In the genomic region with DNA sequence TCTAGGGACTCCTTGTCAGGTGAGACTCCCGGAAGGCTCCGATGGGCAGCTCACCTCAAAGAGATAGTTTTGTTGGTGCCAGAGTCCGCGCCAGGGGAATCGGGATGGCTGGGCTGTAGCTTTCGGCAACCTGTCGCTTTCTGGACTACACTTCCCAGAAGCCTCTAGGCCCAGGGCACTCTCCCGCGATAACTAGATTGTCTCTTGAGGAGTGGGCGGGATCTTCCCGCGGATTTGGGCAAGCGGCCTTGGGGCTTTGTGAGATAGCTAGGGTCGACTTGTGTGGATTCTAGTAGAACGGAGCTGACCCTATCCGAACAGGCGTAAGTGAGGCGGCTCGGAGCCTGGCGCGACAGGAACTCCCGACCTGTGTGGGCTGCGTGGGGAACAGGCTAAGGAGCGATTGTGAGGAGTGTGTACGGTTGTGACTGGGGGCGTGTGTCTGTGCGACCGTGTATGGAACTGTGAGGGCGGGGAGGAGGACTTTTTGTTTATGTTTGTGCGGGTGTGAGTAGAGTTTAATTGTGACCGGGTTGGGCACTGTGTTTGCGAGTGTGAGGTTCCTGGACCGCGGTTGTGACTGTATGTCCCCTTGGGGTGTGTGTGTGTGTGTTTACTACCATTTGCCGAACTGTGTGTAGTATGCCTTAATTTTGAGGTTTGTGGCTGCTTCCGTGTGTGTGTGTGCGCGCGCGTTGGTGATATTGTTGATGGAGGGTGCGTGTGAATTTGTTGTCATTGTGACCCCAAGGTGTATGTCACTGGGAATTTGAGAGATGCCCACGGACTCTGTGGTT, we compare ENCODE assay signal across 9 cellular contexts. TPM values are rescaled to one million over a fixed set of nuclear protein-coding genes. Genes with fewer than 3 reads are reported as not detected.
A peak's percentile ranks its signal among the peaks of the same experiment; 100 is the strongest.
DNase-seq lines count a peak whose midpoint lies in the region; ATAC-seq and TF ChIP-seq lines count a peak whose summit lies in the region.
"Had no signal": no experiment of that assay in that cellular context is flagged by ENCODE, and none has a peak within 500 bp of the region (broad histone marks: within the 10 kb centered on the region; RNA-seq: fewer than 3 reads in every experiment).

A gene (plus strand): TSS at position 231 of the 797 bp plus-strand sequence. CDS start 25,955 bp downstream, outside the sequence.

- H3K9me3 ChIP-seq in lower lobe of right lung, result peaks cover 20% of the 10 kb centered on the region

- peak within 1 kb of the TSS; percentile 98 for H3K4me3 ChIP-seq in lower lobe of right lung

- H3K4me3 Mint-ChIP-seq in activated CD8-positive, alpha-beta T cell treated with anti-CD3 and anti-CD28 coated beads, Interleukin-2, amount 10 ng/mL, durations not matched to agents 7 days and 5 days, result no peak within 1 kb of the TSS
- H3K4me3 Mint-ChIP-seq: T-helper 1 cell treated with Interleukin-12 subunit alpha and Interleukin-12 subunit beta and Interleukin-4 antibody, amounts not matched to agents 30 μg/mL and 1 μg/mL, for 36 hours had no signal

- no peaks in the 10 kb centered on the region for H3K27me3 ChIP-seq in lower lobe of right lung (ENCODE audit: low read depth)

- intact Hi-C loops in lower lobe of right lung (cut with DNase I), result no loop called here

- peak within 1 kb of the TSS; percentile 94 for H3K27ac ChIP-seq in lower lobe of right lung

- H3K4me1 ChIP-seq in lower lobe of right lung, result peaks cover 24% of the 10 kb centered on the region

- H3K27ac Mint-ChIP-seq in activated CD8-positive, alpha-beta T cell treated with anti-CD3 and anti-CD28 coated beads, Interleukin-2, amount 10 ng/mL, durations not matched to agents 7 days and 5 days, result no peak within 1 kb of the TSS
- H3K27ac Mint-ChIP-seq: T-helper 1 cell treated with Interleukin-12 subunit alpha and Interleukin-12 subunit beta and Interleukin-4 antibody, amounts not matched to agents 30 μg/mL and 1 μg/mL, for 36 hours had no signal

- ATAC-seq in GM19395 (IDR thresholded peaks at IDR 0.05; ENCODE audit: unreplicated experiment), result peak; percentile 85
- peak; percentile 47 for ATAC-seq in HG03558 (IDR thresholded peaks at IDR 0.05; ENCODE audit: extremely low read depth, unreplicated experiment)
- peak; percentile 86 for ATAC-seq in activated CD8-positive, alpha-beta T cell treated with anti-CD3 and anti-CD28 coated beads, Interleukin-2, amount 10 ng/mL, durations not matched to agents 7 days and 5 days
- ATAC-seq in lower lobe of right lung, result peak; percentile 98

- CTCF ChIA-PET in activated CD8-positive, alpha-beta T cell treated with anti-CD3 and anti-CD28 coated beads, Interleukin-2, amount 10 ng/mL, durations not matched to agents 7 days and 5 days (lab: Charles Lee), result interaction anchor here (0.8 to 2.9 kb wide), 2 partner anchors 12 to 520 kb away, joined by 3 to 26 read pairs; a partner anchor contains a TSS

- TF ChIP-seq CTCF in lower lobe of right lung (IDR thresholded peaks at IDR 0.05), result no peak

- peaks cover 32% of the 10 kb centered on the region for H3K9me3 Mint-ChIP-seq in activated CD8-positive, alpha-beta T cell treated with anti-CD3 and anti-CD28 coated beads, Interleukin-2, amount 10 ng/mL, durations not matched to agents 7 days and 5 days (ENCODE audit: insufficient read depth)

- H3K27me3 Mint-ChIP-seq in activated CD8-positive, alpha-beta T cell treated with anti-CD3 and anti-CD28 coated beads, Interleukin-2, amount 10 ng/mL, durations not matched to agents 7 days and 5 days (ENCODE audit: low read depth), result no peaks in the 10 kb centered on the region

- POLR2A ChIA-PET in activated CD8-positive, alpha-beta T cell treated with anti-CD3 and anti-CD28 coated beads, Interleukin-2, amount 10 ng/mL, durations not matched to agents 7 days and 5 days (lab: Charles Lee), result interaction anchor here (0.6 to 3.9 kb wide), 12 partner anchors 11 to 744 kb away, joined by 3 to 93 read pairs (median 8); a partner anchor contains a TSS

- DNase-seq in C1 segment of cervical spinal cord (lab: John Stamatoyannopoulos, UW) (peak in 13 of 14 donors; percentile 56 to 93 (median 86)), NCI-H82 (lab: John Stamatoyannopoulos, UW) (peak; percentile 99), lower lobe of right lung (peak; percentile 92)
- peak; percentile 92 for DNase-seq in activated CD8-positive, alpha-beta T cell treated with anti-CD3 and anti-CD28 coated beads, Interleukin-2, amount 10 ng/mL, durations not matched to agents 7 days and 5 days
- DNase-seq in effector CD8-positive, alpha-beta T cell (lab: John Stamatoyannopoulos, UW), result peak; percentile 75
- peak; percentile 64 to 77 for DNase-seq in stimulated activated CD4-positive, alpha-beta T cell treated with anti-CD3 and anti-CD28 coated beads, Interleukin-4, amount 100 ng/mL, for 48 hours (ENCODE audit: low read depth in 2 of 2)

- peaks cover 5% of the 10 kb centered on the region for H3K4me1 Mint-ChIP-seq in activated CD8-positive, alpha-beta T cell treated with anti-CD3 and anti-CD28 coated beads, Interleukin-2, amount 10 ng/mL, durations not matched to agents 7 days and 5 days (ENCODE audit: low read depth)

- peaks cover 4% of the 10 kb centered on the region for H3K36me3 ChIP-seq in lower lobe of right lung

- peaks cover 53% of the 10 kb centered on the region for H3K36me3 Mint-ChIP-seq in activated CD8-positive, alpha-beta T cell treated with anti-CD3 and anti-CD28 coated beads, Interleukin-2, amount 10 ng/mL, durations not matched to agents 7 days and 5 days (ENCODE audit: low read depth)

RNA-seq across cellular contexts. Expression of the gene that starts here (rescaled TPM):
- 1 to 10 TPM; 4.6 to 4.9 TPM for total RNA-seq in activated CD8-positive, alpha-beta T cell treated with anti-CD3 and anti-CD28 coated beads, Interleukin-2, amount 10 ng/mL, durations not matched to agents 7 days and 5 days
- total RNA-seq in lower lobe of right lung, result 7.0 TPM

Comparison
In these comparisons a context has a peak if more than half of its experiments do, and no peak if none do; other contexts are left out.
1. Peak in every context shown above with its lines: DNase-seq, ATAC-seq, H3K4me3 ChIP-seq and H3K27ac ChIP-seq.
2. ATAC-seq: peak in every context shown above with its lines; median percentile 98 in lower lobe of right lung; 86 in activated CD8-positive, alpha-beta T cell treated with anti-CD3 and anti-CD28 coated beads, Interleukin-2, amount 10 ng/mL, durations not matched to agents 7 days and 5 days; 85 in GM19395; 47 in HG03558.